11 cellular contexts compared by ENCODE assay signal in genomic region chr2:150271952-150272351, GRCh38.
DNase-seq lines count a peak whose midpoint lies in the region; FAIRE-seq lines count a peak whose summit lies in the region.
"Had no signal": no experiment of that assay in that cellular context is flagged by ENCODE, and none has a peak within 500 bp of the region (broad histone marks: within the 10 kb centered on the region; RNA-seq: fewer than 3 reads in every experiment).

No MANE protein-coding gene starts in this region.

- no peak overlapping the region for H3K4me3 ChIP-seq in skeletal muscle cell (ENCODE audit: low read depth, low read length)

- DNase-seq in RCC 7860 (ENCODE audit: low spot score), result peak; percentile 30
- peak; percentile 19 for DNase-seq in fibroblast of gingiva (ENCODE audit: low read depth)
- DNase-seq in skeletal muscle cell (ENCODE audit: low read depth), result peak; percentile 69
- no peak for DNase-seq in superior temporal gyrus (ENCODE audit: extremely low spot score)
- no peak for DNase-seq in RKO (ENCODE audit: low spot score)
- DNase-seq in stimulated activated CD4-positive, alpha-beta T cell treated with anti-CD3 and anti-CD28 coated beads, Interleukin-4, amount 100 ng/mL, for 24 hours, result no peak
- no peak for DNase-seq in COLO668 (lab: John Stamatoyannopoulos, UW; ENCODE audit: unreplicated experiment)
- DNase-seq: Caco-2, endodermal cell, Kasumi-1 had no signal

- peak; percentile 65 for FAIRE-seq in G401.6 (lab: Jason Lieb, UNC)
- FAIRE-seq in RCC 7860 (lab: Jason Lieb, UNC), result no peak

Comparison
In these comparisons a context has a peak if more than half of its experiments do, and no peak if none do; other contexts are left out.
1. DNase-seq: peak in RCC 7860 (single experiment), fibroblast of gingiva (single experiment) and skeletal muscle cell (single experiment); none in superior temporal gyrus (single experiment), RKO (single experiment), stimulated activated CD4-positive, alpha-beta T cell treated with anti-CD3 and anti-CD28 coated beads, Interleukin-4, amount 100 ng/mL, for 24 hours (single experiment) and COLO668 (single experiment).